24 cellular contexts compared by ENCODE assay signal in the genomic region with DNA sequence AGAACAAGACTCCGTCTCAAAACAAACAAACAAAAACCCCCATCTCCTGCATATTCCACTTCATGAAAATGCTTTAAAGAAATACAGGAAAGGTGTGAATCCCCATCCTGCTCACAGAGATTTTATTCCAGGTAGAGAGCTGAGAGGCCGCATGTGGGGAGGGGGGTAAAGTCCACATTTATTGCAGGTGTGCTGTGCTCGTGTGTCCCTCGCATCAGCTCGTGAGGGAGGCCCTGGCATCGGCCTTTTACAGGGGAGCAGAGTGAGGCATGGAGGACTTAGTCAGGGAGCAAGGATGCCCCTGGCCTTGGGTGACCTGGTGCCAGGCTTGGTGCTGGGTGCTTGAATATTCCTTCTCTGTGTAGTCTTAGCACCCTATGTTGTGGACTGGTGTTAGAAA.
DNase-seq lines count a peak whose midpoint lies in the region; ATAC-seq, FAIRE-seq and TF ChIP-seq lines count a peak whose summit lies in the region.
"Had no signal": no experiment of that assay in that cellular context is flagged by ENCODE, and none has a peak within 500 bp of the region (broad histone marks: within the 10 kb centered on the region; RNA-seq: fewer than 3 reads in every experiment).

No MANE protein-coding gene starts in this region.

- H3K27me3 ChIP-seq in OCI-LY3 (ENCODE audit: low read depth, low read length) (no peaks in the 10 kb centered on the region), colonic mucosa (no peaks in the 10 kb centered on the region), small intestine (ENCODE audit: control insufficient read depth in 2 of 2, insufficient read depth in 2 of 2, low read length in 2 of 2) (no peaks in the 10 kb centered on the region), gastroesophageal sphincter (no peaks in the 10 kb centered on the region)
- H3K27me3 ChIP-seq: BLaER1 had no signal

- H3K4me1 ChIP-seq in OCI-LY3 (ENCODE audit: low read length) (peaks cover 13% of the 10 kb centered on the region), colonic mucosa (peaks cover 4% of the 10 kb centered on the region), mucosa of descending colon (ENCODE audit: low read depth) (peaks cover 16% of the 10 kb centered on the region), small intestine (ENCODE audit: control insufficient read depth in 2 of 2, insufficient read depth in 1 of 2, low read depth in 1 of 2, low read length in 1 of 2) (no peaks in the 10 kb centered on the region), gastroesophageal sphincter (no peaks in the 10 kb centered on the region)
- H3K4me1 ChIP-seq: Caco-2 had no signal

- no peak for TF ChIP-seq EP300 in gastroesophageal sphincter (IDR thresholded peaks at IDR 0.05)

- no peak overlapping the region for H3K9ac ChIP-seq in OCI-LY3 (ENCODE audit: low read length)
- no peak overlapping the region for H3K9ac ChIP-seq in colonic mucosa (ENCODE audit: low read depth in 2 of 2, low read length in 2 of 2)
- H3K9ac ChIP-seq: BLaER1, GM23248 had no signal

- H3K9me3 ChIP-seq in OCI-LY3 (ENCODE audit: insufficient read depth, low read length) = no peaks in the 10 kb centered on the region
- H3K9me3 ChIP-seq in colonic mucosa = no peaks in the 10 kb centered on the region
- no peaks in the 10 kb centered on the region for H3K9me3 ChIP-seq in mucosa of descending colon
- H3K9me3 ChIP-seq in small intestine (ENCODE audit: control insufficient read depth, low read depth) = no peaks in the 10 kb centered on the region
- no peaks in the 10 kb centered on the region for H3K9me3 ChIP-seq in gastroesophageal sphincter
- H3K9me3 ChIP-seq: BLaER1, Caco-2 had no signal

- no peak overlapping the region for H3K4me3 Mint-ChIP-seq in activated T-helper 1 cell treated with anti-CD3 and anti-CD28 coated beads, Interleukin-12 subunit alpha, Interleukin-12 subunit beta, Interleukin-2, Interleukin-4 antibody, amounts not matched to agents 30 ng/mL and 10 ng/mL and 1 ng/mL, durations not matched to agents 14 hours and 24 hours and 36 hours
- H3K4me3 Mint-ChIP-seq: B cell; CD4-positive, CD25-positive, alpha-beta regulatory T cell; CD8-positive, alpha-beta T cell had no signal

- peak; percentile 93 for ATAC-seq in mucosa of descending colon
- no peak for ATAC-seq in gastroesophageal sphincter
- ATAC-seq: CD8-positive, alpha-beta T cell had no signal

- 31 to 66% (median 48%) methylated on average over 6 of the region's 6 CpGs for WGBS in small intestine, 3 donors
- WGBS in gastroesophageal sphincter (ENCODE audit: low coverage in 1 of 2), 2 donors = 91 to 94% methylated on average over 5 to 6 of the region's 6 CpGs

- no peak overlapping the region for H3K27ac ChIP-seq in OCI-LY3 (ENCODE audit: low read length)
- H3K27ac ChIP-seq in colonic mucosa = no peak overlapping the region
- no peak overlapping the region for H3K27ac ChIP-seq in small intestine (ENCODE audit: low read depth in 1 of 2, low read length in 1 of 2)
- H3K27ac ChIP-seq in gastroesophageal sphincter = no peak overlapping the region
- H3K27ac ChIP-seq: 22Rv1, BLaER1, C4-2B, GM23248 had no signal

- no peak for FAIRE-seq in small intestine (lab: Jason Lieb, UNC)
- FAIRE-seq: A204.1, G401.6, GM12892, H1 had no signal

- no peaks in the 10 kb centered on the region for H3K4me1 Mint-ChIP-seq in activated T-helper 1 cell treated with anti-CD3 and anti-CD28 coated beads, Interleukin-12 subunit alpha, Interleukin-12 subunit beta, Interleukin-2, Interleukin-4 antibody, amounts not matched to agents 30 ng/mL and 10 ng/mL and 1 ng/mL, durations not matched to agents 14 hours and 24 hours and 36 hours (ENCODE audit: low read depth)
- H3K4me1 Mint-ChIP-seq: CD4-positive, CD25-positive, alpha-beta regulatory T cell had no signal

- H3K4me2 ChIP-seq in OCI-LY3 (ENCODE audit: low read length) = peak overlapping the region; percentile 60
- H3K4me2 ChIP-seq: BLaER1 had no signal

- no peak overlapping the region for H3K4me3 ChIP-seq in OCI-LY3 (ENCODE audit: low read length)
- H3K4me3 ChIP-seq in colonic mucosa = no peak overlapping the region
- no peak overlapping the region for H3K4me3 ChIP-seq in mucosa of descending colon
- H3K4me3 ChIP-seq in small intestine (ENCODE audit: low read depth in 1 of 2, low read length in 2 of 2) = no peak overlapping the region
- no peak overlapping the region for H3K4me3 ChIP-seq in gastroesophageal sphincter
- H3K4me3 ChIP-seq: BLaER1, GM23248 had no signal

- H3K27ac Mint-ChIP-seq in activated T-helper 1 cell treated with anti-CD3 and anti-CD28 coated beads, Interleukin-12 subunit alpha, Interleukin-12 subunit beta, Interleukin-2, Interleukin-4 antibody, amounts not matched to agents 30 ng/mL and 10 ng/mL and 1 ng/mL, durations not matched to agents 14 hours and 24 hours and 36 hours = no peak overlapping the region
- H3K27ac Mint-ChIP-seq: B cell; CD8-positive, alpha-beta T cell had no signal

- no peaks in the 10 kb centered on the region for H3K27me3 Mint-ChIP-seq in activated T-helper 1 cell treated with anti-CD3 and anti-CD28 coated beads, Interleukin-12 subunit alpha, Interleukin-12 subunit beta, Interleukin-2, Interleukin-4 antibody, amounts not matched to agents 30 ng/mL and 10 ng/mL and 1 ng/mL, durations not matched to agents 14 hours and 24 hours and 36 hours (ENCODE audit: insufficient read depth)

- H3K9me3 Mint-ChIP-seq in activated T-helper 1 cell treated with anti-CD3 and anti-CD28 coated beads, Interleukin-12 subunit alpha, Interleukin-12 subunit beta, Interleukin-2, Interleukin-4 antibody, amounts not matched to agents 30 ng/mL and 10 ng/mL and 1 ng/mL, durations not matched to agents 14 hours and 24 hours and 36 hours = no peaks in the 10 kb centered on the region
- H3K9me3 Mint-ChIP-seq: CD8-positive, alpha-beta T cell had no signal

- TF ChIP-seq CTCF in OCI-LY3 (IDR thresholded peaks at IDR 0.05; ENCODE audit: low read depth, low read length) = no peak
- TF ChIP-seq CTCF in colonic mucosa (IDR thresholded peaks at IDR 0.05) = no peak
- TF ChIP-seq CTCF in mucosa of descending colon (IDR thresholded peaks at IDR 0.05) = no peak
- no peak for TF ChIP-seq CTCF in gastroesophageal sphincter (IDR thresholded peaks at IDR 0.05)

- no peak overlapping the region for H2AFZ ChIP-seq in OCI-LY3 (ENCODE audit: low read depth, low read length)
- H2AFZ ChIP-seq: GM23248 had no signal

- no peak for TF ChIP-seq POLR2A in gastroesophageal sphincter (IDR thresholded peaks at IDR 0.05)

- no peaks in the 10 kb centered on the region for H3K36me3 Mint-ChIP-seq in activated T-helper 1 cell treated with anti-CD3 and anti-CD28 coated beads, Interleukin-12 subunit alpha, Interleukin-12 subunit beta, Interleukin-2, Interleukin-4 antibody, amounts not matched to agents 30 ng/mL and 10 ng/mL and 1 ng/mL, durations not matched to agents 14 hours and 24 hours and 36 hours (ENCODE audit: low read depth)
- H3K36me3 Mint-ChIP-seq: CD4-positive, CD25-positive, alpha-beta regulatory T cell; CD8-positive, alpha-beta T cell had no signal

- DNase-seq in colonic mucosa (peak; percentile 57), mucosa of descending colon (peak; percentile 62 to 65 (median 62)), small intestine (peak; percentile 90), posterior vena cava (ENCODE audit: low spot score) (no peak)
- DNase-seq in activated T-helper 1 cell treated with anti-CD3 and anti-CD28 coated beads, Interleukin-12 subunit alpha, Interleukin-12 subunit beta, Interleukin-2, Interleukin-4 antibody, amounts not matched to agents 30 ng/mL and 10 ng/mL and 1 ng/mL, durations not matched to agents 14 hours and 24 hours and 36 hours (ENCODE audit: low spot score) = no peak
- DNase-seq in stimulated activated CD4-positive, alpha-beta T cell treated with anti-CD3 and anti-CD28 coated beads, Interleukin-12 subunit alpha, Interleukin-12 subunit beta, amount 100 ng/mL, for 4 hours = no peak
- DNase-seq: CD4-positive, CD25-positive, alpha-beta regulatory T cell; CD8-positive, alpha-beta T cell; DMS153; DND-41; GM23248; H7; HCEC 1CT had no signal

- intact Hi-C loops in colonic mucosa (cut with DNase I) (no loop called here), mucosa of descending colon (cut with DNase I, micrococcal nuclease) (no loop called here), posterior vena cava (cut with DNase I) (no loop called here)
- intact Hi-C loops in activated T-helper 1 cell treated with anti-CD3 and anti-CD28 coated beads, Interleukin-12 subunit alpha, Interleukin-12 subunit beta, Interleukin-2, Interleukin-4 antibody, amounts not matched to agents 30 ng/mL and 10 ng/mL and 1 ng/mL, durations not matched to agents 14 hours and 24 hours and 36 hours (cut with micrococcal nuclease) = no loop called here

- H3K36me3 ChIP-seq in OCI-LY3 (replicated peaks; ENCODE audit: low read depth, low read length) = no peaks in the 10 kb centered on the region
- H3K36me3 ChIP-seq in colonic mucosa = no peaks in the 10 kb centered on the region
- no peaks in the 10 kb centered on the region for H3K36me3 ChIP-seq in mucosa of descending colon (ENCODE audit: low read depth)
- H3K36me3 ChIP-seq in small intestine (ENCODE audit: control insufficient read depth in 2 of 2, insufficient read depth in 2 of 2, low read length in 2 of 2) = no peaks in the 10 kb centered on the region
- no peaks in the 10 kb centered on the region for H3K36me3 ChIP-seq in gastroesophageal sphincter
- H3K36me3 ChIP-seq: BLaER1 had no signal

- no peaks in the 10 kb centered on the region for H3K79me2 ChIP-seq in OCI-LY3 (ENCODE audit: low read length)

- H4K20me1 ChIP-seq in OCI-LY3 (ENCODE audit: insufficient read depth, low read length) = no peaks in the 10 kb centered on the region
- H4K20me1 ChIP-seq: BLaER1 had no signal

Comparison
In these comparisons a context has a peak if more than half of its experiments do, and no peak if none do; other contexts are left out.
1. DNase-seq: peak in colonic mucosa (single experiment), mucosa of descending colon (3 of 3) and small intestine (single experiment); none in posterior vena cava (single experiment), activated T-helper 1 cell treated with anti-CD3 and anti-CD28 coated beads, Interleukin-12 subunit alpha, Interleukin-12 subunit beta, Interleukin-2, Interleukin-4 antibody, amounts not matched to agents 30 ng/mL and 10 ng/mL and 1 ng/mL, durations not matched to agents 14 hours and 24 hours and 36 hours (single experiment) and stimulated activated CD4-positive, alpha-beta T cell treated with anti-CD3 and anti-CD28 coated beads, Interleukin-12 subunit alpha, Interleukin-12 subunit beta, amount 100 ng/mL, for 4 hours (single experiment).